In genomic region chr6:28589234-28589951, GRCh38 we compare ENCODE assay signal across 1 cellular context.
TF ChIP-seq lines count a peak whose summit lies in the region.

No MANE protein-coding gene starts in this region.

TF ChIP-seq in HepG2, 621 proteins besides CTCF, POLR2A, EP300 and RAD21 (continued from another document and continues in another):
- TF ChIP-seq ZBTB4 (CRISPR knock-in tag; IDR thresholded peaks at IDR 0.05; ENCODE audit: borderline replicate concordance) (no peak), ZNF800 (CRISPR knock-in tag; IDR thresholded peaks at IDR 0.05) (no peak), HOXA3 (CRISPR knock-in tag; IDR thresholded peaks at IDR 0.05) (peak; percentile 69; the same call in 1 of the 2 replicates), ZNF24 (IDR thresholded peaks at IDR 0.05) (peak; percentile 97), ZKSCAN5 (CRISPR knock-in tag; IDR thresholded peaks at IDR 0.05) (no peak), ZBTB25 (CRISPR knock-in tag; IDR thresholded peaks at IDR 0.05) (peak; percentile 95), TBX2 (CRISPR knock-in tag; IDR thresholded peaks at IDR 0.05; ENCODE audit: borderline replicate concordance) (peak; percentile 69; the same call in 1 of the 2 replicates), ZNF780A (CRISPR knock-in tag; IDR thresholded peaks at IDR 0.05) (no peak), CBFB (CRISPR knock-in tag; IDR thresholded peaks at IDR 0.05) (peak; percentile 93), ZNF790 (CRISPR knock-in tag; IDR thresholded peaks at IDR 0.05; ENCODE audit: borderline replicate concordance) (no peak), ZNF772 (CRISPR knock-in tag; IDR thresholded peaks at IDR 0.05) (peak; percentile 91; the same call in 1 of the 2 replicates), E2F2 (CRISPR knock-in tag; IDR thresholded peaks at IDR 0.05; ENCODE audit: borderline replicate concordance) (0 out of 2 replicates have a peak, but pooled peaks have one; percentile 11), ZSCAN30 (CRISPR knock-in tag; IDR thresholded peaks at IDR 0.05) (no peak), ELF1 (CRISPR knock-in tag; IDR thresholded peaks at IDR 0.05) (peak; percentile 65), ZBTB37 (CRISPR knock-in tag; IDR thresholded peaks at IDR 0.05) (no peak), HMG20B (CRISPR knock-in tag; conservative IDR thresholded peaks at IDR 0.05) (0 out of 2 replicates have a peak, but pooled peaks have one; percentile 46), SAFB2 (CRISPR knock-in tag; IDR thresholded peaks at IDR 0.05; ENCODE audit: borderline replicate concordance, low read depth) (peak; percentile 62; the same call in 1 of the 2 replicates), ZNF230 (CRISPR knock-in tag; IDR thresholded peaks at IDR 0.05) (0 out of 2 replicates have a peak, but pooled peaks have one; percentile 36), TARDBP (CRISPR knock-in tag; IDR thresholded peaks at IDR 0.05) (peak; percentile 78; the same call in 1 of the 2 replicates), AKAP8 (CRISPR knock-in tag; IDR thresholded peaks at IDR 0.05) (peak; percentile 65; the same call in 1 of the 2 replicates), KDM1A (CRISPR knock-in tag; IDR thresholded peaks at IDR 0.05) (peak; percentile 47; the same call in 1 of the 2 replicates), ARNTL (CRISPR knock-in tag; IDR thresholded peaks at IDR 0.05) (0 out of 2 replicates have a peak, but pooled peaks have one; percentile 25), NR2F2 (IDR thresholded peaks at IDR 0.05; ENCODE audit: borderline replicate concordance, low read depth) (peak; percentile 13; the same call in 1 of the 2 replicates), GABPA (IDR thresholded peaks at IDR 0.05; ENCODE audit: low read depth, low read length) (no peak), GABPA (CRISPR knock-in tag; IDR thresholded peaks at IDR 0.05; ENCODE audit: low read depth) (peak; percentile 77), GTF2F1 (IDR thresholded peaks at IDR 0.05; ENCODE audit: low read length) (0 out of 2 replicates have a peak, but pooled peaks have one; percentile 27), TCF7 (IDR thresholded peaks at IDR 0.05; ENCODE audit: low read depth) (0 out of 2 replicates have a peak, but pooled peaks have one; percentile 21), ZNF746 (CRISPR knock-in tag; IDR thresholded peaks at IDR 0.05) (peak; percentile 48; the same call in 1 of the 2 replicates), SMARCE1 (IDR thresholded peaks at IDR 0.05; ENCODE audit: borderline replicate concordance) (no peak), ZNF691 (CRISPR knock-in tag; IDR thresholded peaks at IDR 0.05; ENCODE audit: borderline replicate concordance, low read depth) (no peak), REST (IDR thresholded peaks at IDR 0.05; ENCODE audit: borderline replicate concordance in 1 of 2, low read depth in 1 of 2, low read length in 2 of 2) (0 out of 4 replicates have a peak, but pooled peaks of 1 of the 2 experiments have one; percentile 24), GPBP1L1 (CRISPR knock-in tag; IDR thresholded peaks at IDR 0.05) (no peak), SOX5 (CRISPR knock-in tag; IDR thresholded peaks at IDR 0.05; ENCODE audit: borderline replicate concordance) (peak; percentile 89; the same call in 1 of the 2 replicates), ZNF124 (CRISPR knock-in tag; IDR thresholded peaks at IDR 0.05) (peak; percentile 89), PLRG1 (conservative IDR thresholded peaks at IDR 0.05) (no peak), USF2 (IDR thresholded peaks at IDR 0.05; ENCODE audit: low read depth, low read length) (no peak), USF2 (CRISPR knock-in tag; IDR thresholded peaks at IDR 0.05; ENCODE audit: borderline replicate concordance) (no peak), ZFP36L1 (CRISPR knock-in tag; IDR thresholded peaks at IDR 0.05) (0 out of 2 replicates have a peak, but pooled peaks have one; percentile 70)
